16 cellular contexts compared by ENCODE assay signal in genomic region chrX:139881572-139881971, GRCh38. TPM values are rescaled to one million over a fixed set of nuclear protein-coding genes. Genes with fewer than 3 reads are reported as not detected.
A peak's percentile ranks its signal among the peaks of the same experiment; 100 is the strongest.
DNase-seq lines count a peak whose midpoint lies in the region; ATAC-seq, FAIRE-seq and TF ChIP-seq lines count a peak whose summit lies in the region.
"Had no signal": no experiment of that assay in that cellular context is flagged by ENCODE, and none has a peak within 500 bp of the region (broad histone marks: within the 10 kb centered on the region; RNA-seq: fewer than 3 reads in every experiment).

No MANE protein-coding gene starts in this region.

- CTCF ChIA-PET in RWPE1 (lab: Yijun Ruan, JAX) = no interaction called here

- H3K4me3 ChIP-seq in small intestine (ENCODE audit: low read depth in 1 of 2, low read length in 2 of 2) (no peak overlapping the region), tibial artery (no peak overlapping the region)
- H3K4me3 ChIP-seq: esophagus muscularis mucosa, tibial nerve had no signal

- H3K9me3 ChIP-seq in small intestine (ENCODE audit: control insufficient read depth, low read depth) = no peaks in the 10 kb centered on the region
- no peaks in the 10 kb centered on the region for H3K9me3 ChIP-seq in tibial artery
- H3K9me3 ChIP-seq: esophagus muscularis mucosa, tibial nerve had no signal

- H3K36me3 ChIP-seq in small intestine (ENCODE audit: control insufficient read depth in 2 of 2, insufficient read depth in 2 of 2, low read length in 2 of 2) (no peaks in the 10 kb centered on the region), tibial artery (no peaks in the 10 kb centered on the region)
- H3K36me3 ChIP-seq: esophagus muscularis mucosa, tibial nerve had no signal

- DNase-seq in GM19239 (ENCODE audit: insufficient read length, low spot score) (no peak), RWPE1 (ENCODE audit: low spot score) (peak; percentile 4), fibroblast of gingiva (ENCODE audit: low read depth) (peak; percentile 13), putamen (ENCODE audit: low spot score) (peak; percentile 15), NCI-H1436 treated with DMSO at 0.1 percent for 48 hours (lab: John Stamatoyannopoulos, UW) (no peak), small intestine (no peak), tibial artery (no peak)
- DNase-seq: activated effector memory CD4-positive, alpha-beta T cell treated with Interleukin-2 at 50 U/mL for 16 hours; Calu3; MV-4-11; naive thymus-derived CD8-positive, alpha-beta T cell; NCI-H2227 treated with DMSO at 0.1 percent for 48 hours; T-helper 17 cell had no signal

- H3K4me1 ChIP-seq in small intestine (ENCODE audit: control insufficient read depth in 2 of 2, insufficient read depth in 1 of 2, low read depth in 1 of 2, low read length in 1 of 2) = no peaks in the 10 kb centered on the region
- peaks cover 0 to 16% (median 0%) of the 10 kb centered on the region in 4 donors for H3K4me1 ChIP-seq in tibial artery

- FAIRE-seq in GM19239 (lab: Jason Lieb, UNC) (peak; percentile 51), small intestine (lab: Jason Lieb, UNC) (no peak)

- H3K27ac ChIP-seq in RWPE1 (no peak overlapping the region), small intestine (ENCODE audit: low read depth in 1 of 2, low read length in 1 of 2) (no peak overlapping the region), tibial artery (no peak overlapping the region)

- POLR2A ChIA-PET in RWPE1 (lab: Yijun Ruan, JAX; ENCODE audit: low non-redundant PET) = no interaction called here

- TF ChIP-seq CTCF in RWPE1 (conservative IDR thresholded peaks at IDR 0.05; ENCODE audit: low read depth) = no peak
- TF ChIP-seq CTCF in tibial artery (IDR thresholded peaks at IDR 0.05) = no peak

- H3K27me3 ChIP-seq in small intestine (ENCODE audit: control insufficient read depth in 2 of 2, insufficient read depth in 2 of 2, low read length in 2 of 2) (no peaks in the 10 kb centered on the region), tibial artery (no peaks in the 10 kb centered on the region)
- H3K27me3 ChIP-seq: esophagus muscularis mucosa, tibial nerve had no signal

- intact Hi-C loops in tibial artery (cut with DNase I; ENCODE audit: low total_unique reads) = no loop called here

- ATAC-seq in HG03439 (IDR thresholded peaks at IDR 0.05; ENCODE audit: unreplicated experiment) = no peak
- ATAC-seq: naive thymus-derived CD8-positive, alpha-beta T cell; T-helper 17 cell had no signal

- WGBS in small intestine, 3 donors = 47 to 93% (median 86%) methylated on average over 1 of the region's 1 CpG

RNA-seq across cellular contexts. Expression of gene ATP11C, which starts 51.3 kb away (rescaled TPM):
- 1 to 10 TPM; 3.8 to 7.2 (median 5.9) TPM for polyA plus RNA-seq in small intestine

Comparison
In these comparisons a context has a peak if more than half of its experiments do, and no peak if none do; other contexts are left out.
1. DNase-seq: peak in RWPE1 (single experiment), fibroblast of gingiva (single experiment) and putamen (single experiment); none in GM19239 (single experiment), NCI-H1436 treated with DMSO at 0.1 percent for 48 hours (single experiment), small intestine (single experiment) and tibial artery (0 of 2).